ENCODE assay signal across 1 cellular context in genomic region chr19:49389406-49389805, GRCh38.
TF ChIP-seq lines count a peak whose summit lies in the region.

No MANE protein-coding gene starts in this region.

TF ChIP-seq in H1, 55 proteins besides CTCF, POLR2A, EP300 and RAD21:
- no peak for TF ChIP-seq EZH2 (IDR thresholded peaks at IDR 0.05; ENCODE audit: low read depth, low read length, severe bottlenecking)
- no peak for TF ChIP-seq SP4 (IDR thresholded peaks at IDR 0.05; ENCODE audit: low read length)
- TF ChIP-seq RXRA (IDR thresholded peaks at IDR 0.05; ENCODE audit: insufficient read depth, low read depth, low read length) = no peak
- no peak for TF ChIP-seq SIN3A (conservative IDR thresholded peaks at IDR 0.05 in 1 of 2, IDR thresholded peaks at IDR 0.05 in 1 of 2; ENCODE audit: low read depth in 1 of 2, low read length in 2 of 2)
- TF ChIP-seq BACH1 (IDR thresholded peaks at IDR 0.05; ENCODE audit: low read length) = no peak
